Comparison of ENCODE assay signal across 8 cellular contexts in genomic region chr11:123301696-123302400, GRCh38.
DNase-seq lines count a peak whose midpoint lies in the region; ATAC-seq and TF ChIP-seq lines count a peak whose summit lies in the region.

No MANE protein-coding gene starts in this region.

- peak; percentile 66 for ATAC-seq in HG02571 (IDR thresholded peaks at IDR 0.05; ENCODE audit: unreplicated experiment)

- peaks cover 31% of the 10 kb centered on the region for H3K4me1 Mint-ChIP-seq in endodermal cell

- H3K27ac Mint-ChIP-seq in endodermal cell = no peak overlapping the region

- TF ChIP-seq CTCF in GM12864 (IDR thresholded peaks at IDR 0.05; ENCODE audit: low read depth, low read length, missing control alignments) (peak; percentile 78), endodermal cell (conservative IDR thresholded peaks at IDR 0.05) (peak; percentile 98)

- no peaks in the 10 kb centered on the region for H3K36me3 Mint-ChIP-seq in endodermal cell (ENCODE audit: low read depth)

- peak overlapping the region; percentile 56 for H3K4me3 Mint-ChIP-seq in endodermal cell

- no peak overlapping the region for H3K27ac ChIP-seq in endodermal cell (ENCODE audit: low read depth, low read length)

- no peaks in the 10 kb centered on the region for H3K36me3 ChIP-seq in endodermal cell (ENCODE audit: control insufficient read depth, insufficient read depth, low read length)

- peak overlapping the region; percentile 51 for H3K4me3 ChIP-seq in GM12864 (ENCODE audit: low read depth, low read length)
- peak overlapping the region; percentile 64 for H3K4me3 ChIP-seq in endodermal cell (ENCODE audit: low read length)
- peak overlapping the region; percentile 22 for H3K4me3 ChIP-seq in mononuclear cell (ENCODE audit: low read length)

- H3K9me3 ChIP-seq in endodermal cell (ENCODE audit: control insufficient read depth, low read length) (no peaks in the 10 kb centered on the region), mononuclear cell (ENCODE audit: low read depth, low read length) (no peaks in the 10 kb centered on the region)

- WGBS in endodermal cell (ENCODE audit: insufficient coverage in 1 of 2, insufficient read length in 1 of 2), 2 experiments = 0 to 3% methylated on average over 13 to 56 of the region's 56 CpGs

- DNase-seq in GM12864 (ENCODE audit: low read depth) (no peak), NCI-H2029 (lab: John Stamatoyannopoulos, UW) (peak; percentile 34), endodermal cell (peak; percentile 93), NCI-H226 (no peak)
- DNase-seq in activated CD8-positive, alpha-beta memory T cell treated with anti-CD3 and anti-CD28 coated beads for 1 hour (ENCODE audit: extremely low read depth in 1 of 2, low read depth in 1 of 2) = peak; percentile 9 to 45
- peak; percentile 22 to 29 for DNase-seq in stimulated activated CD8-positive, alpha-beta memory T cell treated with anti-CD3 and anti-CD28 coated beads, Interleukin-4, amount 100 ng/mL, for 1 hour (ENCODE audit: low read depth in 2 of 2, low spot score in 1 of 2)

- H3K27me3 Mint-ChIP-seq in endodermal cell (ENCODE audit: insufficient read depth) = peaks cover 41% of the 10 kb centered on the region

- H3K4me1 ChIP-seq in endodermal cell (ENCODE audit: control insufficient read depth, insufficient read depth, low read length) (peaks cover 19% of the 10 kb centered on the region), mononuclear cell (ENCODE audit: insufficient read depth, low read length) (peaks cover 25% of the 10 kb centered on the region)

- H3K9me3 Mint-ChIP-seq in endodermal cell = no peaks in the 10 kb centered on the region

- H3K9ac ChIP-seq in endodermal cell (ENCODE audit: extremely low read depth, low read length, poor library complexity, severe bottlenecking) = no peak overlapping the region

- H3K27me3 ChIP-seq in endodermal cell (ENCODE audit: control insufficient read depth, insufficient read depth, low read length, poor library complexity, severe bottlenecking) (peaks cover 13% of the 10 kb centered on the region), mononuclear cell (ENCODE audit: insufficient read depth, low read length) (peaks cover 6% of the 10 kb centered on the region)

Comparison
In these comparisons a context has a peak if more than half of its experiments do, and no peak if none do; other contexts are left out.
1. DNase-seq: peak in NCI-H2029 (single experiment), activated CD8-positive, alpha-beta memory T cell treated with anti-CD3 and anti-CD28 coated beads for 1 hour (2 of 2), endodermal cell (single experiment) and stimulated activated CD8-positive, alpha-beta memory T cell treated with anti-CD3 and anti-CD28 coated beads, Interleukin-4, amount 100 ng/mL, for 1 hour (2 of 2); none in GM12864 (single experiment) and NCI-H226 (single experiment).
2. Peak in every context shown above with its lines, with median percentiles within 50 percentile points of each other: H3K4me3 ChIP-seq.